ENCODE assay signal across 24 cellular contexts in genomic region chr6:137002505-137002904, GRCh38. TPM values are rescaled to one million over a fixed set of nuclear protein-coding genes. Genes with fewer than 3 reads are reported as not detected.
"Had no signal": no experiment of that assay in that cellular context is flagged by ENCODE, and none has a peak within 500 bp of the region (broad histone marks: within the 10 kb centered on the region; RNA-seq: fewer than 3 reads in every experiment).

No MANE protein-coding gene starts in this region.

- H3K4me3 ChIP-seq: dorsolateral prefrontal cortex, left ventricle myocardium inferior, right lobe of liver, stomach, vagina had no signal

- H3K27me3 ChIP-seq: brain microvascular endothelial cell, right lobe of liver, stomach, vagina had no signal

- H3K4me1 ChIP-seq: left ventricle myocardium inferior, right lobe of liver, vagina had no signal

- FAIRE-seq: colon, kidney had no signal

- DNase-seq: activated CD4-positive, alpha-beta T cell treated with anti-CD3 and anti-CD28 coated beads, Interleukin-2, amount 50 U/mL, for 1 hour; activated CD4-positive, CD25-positive, alpha-beta regulatory T cell treated with anti-CD3 and anti-CD28 coated beads, Interleukin-2, amount 50 U/mL, for 72 hours; activated CD8-positive, alpha-beta memory T cell treated with anti-CD3 and anti-CD28 coated beads for 24 hours; activated CD8-positive, alpha-beta memory T cell treated with anti-CD3 and anti-CD28 coated beads, Interleukin-2, amount 50 U/mL, for 48 hours; activated effector memory CD4-positive, alpha-beta T cell treated with Interleukin-2 at 50 U/mL for 16 hours; activated naive CD4-positive, alpha-beta T cell treated with anti-CD3 and anti-CD28 coated beads, Interleukin-2, amount 50 U/mL, for 16 hours; activated T-cell treated with anti-CD3 and anti-CD28 coated beads, Interleukin-2, amount 50 U/mL, for 48 hours; aorta; brain microvascular endothelial cell; central memory CD4-positive, alpha-beta T cell; dorsolateral prefrontal cortex; foreskin melanocyte; glutamatergic neuron; kidney; left ventricle myocardium inferior; right lobe of liver; stimulated activated CD4-positive, alpha-beta T cell treated with anti-CD3 and anti-CD28 coated beads, Interleukin-4, amount 100 ng/mL, for 24 hours; stomach; trophoblast cell had no signal

- H3K36me3 ChIP-seq: brain microvascular endothelial cell, left ventricle myocardium inferior, right lobe of liver, vagina had no signal

- H3K9me3 ChIP-seq: left ventricle myocardium inferior, right lobe of liver, stomach, vagina had no signal

- H3K27ac ChIP-seq: brain microvascular endothelial cell, dorsolateral prefrontal cortex, left ventricle myocardium inferior, right lobe of liver, vagina had no signal

- ATAC-seq: right lobe of liver; stimulated activated effector memory CD8-positive, alpha-beta T cell treated with anti-CD3 and anti-CD28 coated beads, Interleukin-12 subunit alpha, Interleukin-12 subunit beta, amount 100 ng/mL, for 72 hours had no signal

RNA-seq across cellular contexts. Expression of gene IL20RA, which starts 42.3 kb away (rescaled TPM):
- total RNA-seq: neural crest cell, osteocyte had no signal
- polyA plus RNA-seq: aorta had no signal
